Comparison of ENCODE assay signal across 32 cellular contexts in genomic region chr21:40115775-40116174, GRCh38.
"Had no signal": no experiment of that assay in that cellular context is flagged by ENCODE, and none has a peak within 500 bp of the region (broad histone marks: within the 10 kb centered on the region; RNA-seq: fewer than 3 reads in every experiment).

No MANE protein-coding gene starts in this region.

- H3K36me3 ChIP-seq: adrenal gland, ascending aorta, brain microvascular endothelial cell, breast epithelium, cardiac muscle cell had no signal

- FAIRE-seq: astrocyte, bronchial epithelial cell had no signal

- H3K4me3 ChIP-seq: adrenal gland, ascending aorta, body of pancreas, breast epithelium, cardiac muscle cell had no signal

- H3K27me3 ChIP-seq: adrenal gland, ascending aorta, body of pancreas, brain microvascular endothelial cell, breast epithelium, cardiac muscle cell had no signal

- H3K9me3 ChIP-seq: adrenal gland, ascending aorta, body of pancreas, breast epithelium had no signal

- DNase-seq: activated effector memory CD4-positive, alpha-beta T cell treated with anti-CD3 and anti-CD28 coated beads, Interleukin-2, amount 50 U/mL, for 16 hours; activated effector memory CD4-positive, alpha-beta T cell treated with Interleukin-2 at 50 U/mL for 16 hours; activated gamma-delta T cell; activated gamma-delta T cell treated with Interleukin-2 at 50 U/mL for 16 hours; activated naive CD4-positive, alpha-beta T cell treated with anti-CD3 and anti-CD28 coated beads for 36 hours; activated naive CD4-positive, alpha-beta T cell treated with anti-CD3 and anti-CD28 coated beads, Interleukin-2, amount 10 ng/mL, durations not matched to agents 7 days and 5 days; activated naive CD4-positive, alpha-beta T cell treated with anti-CD3 and anti-CD28 coated beads, Interleukin-2, amount 50 U/mL, for 16 hours; activated naive CD4-positive, alpha-beta T cell treated with Interleukin-2 at 50 U/mL for 16 hours; activated naive CD8-positive, alpha-beta T cell treated with anti-CD3 and anti-CD28 coated beads for 36 hours; activated naive CD8-positive, alpha-beta T cell treated with anti-CD3 and anti-CD28 coated beads, Interleukin-2, amount 10 ng/mL, durations not matched to agents 7 days and 5 days; activated naive CD8-positive, alpha-beta T cell treated with anti-CD3 and anti-CD28 coated beads, Interleukin-2, amount 50 U/mL, for 24 hours; activated T-cell treated with anti-CD3 and anti-CD28 coated beads, Interleukin-2, amount 50 U/mL, for 24 hours; activated T-cell treated with anti-CD3 and anti-CD28 coated beads, Interleukin-2, amount 50 U/mL, for 4 hours; activated T-cell treated with anti-CD3 and anti-CD28 coated beads, Interleukin-2, amount 50 U/mL, for 48 hours; activated T-cell treated with anti-CD3 and anti-CD28 coated beads, Interleukin-2, amount 50 U/mL, for 72 hours; adrenal gland; amniotic stem cell; amygdala; anterior cingulate cortex; aorta; body of pancreas; brain microvascular endothelial cell; caudate nucleus; central memory CD4-positive, alpha-beta T cell; cerebellar nuclear complex had no signal

- H3K4me1 ChIP-seq: adrenal gland, ascending aorta, body of pancreas, breast epithelium had no signal

- ATAC-seq: activated naive CD4-positive, alpha-beta T cell treated with anti-CD3 and anti-CD28 coated beads, Interleukin-2, amount 50 U/mL, for 72 hours; activated naive CD8-positive, alpha-beta T cell treated with anti-CD3 and anti-CD28 coated beads, Interleukin-2, amount 50 U/mL, for 24 hours; activated T-cell treated with anti-CD3 and anti-CD28 coated beads, Interleukin-2, amount 50 U/mL, for 4 hours; activated T-cell treated with anti-CD3 and anti-CD28 coated beads, Interleukin-2, amount 50 U/mL, for 72 hours; activated T-helper 17 cell treated with anti-CD3 and anti-CD28 coated beads, Interleukin-2, amount 50 U/mL, for 72 hours; body of pancreas had no signal

- H3K27ac ChIP-seq: adrenal gland, ascending aorta, body of pancreas, brain microvascular endothelial cell, breast epithelium, cardiac muscle cell had no signal
